8 cellular contexts compared by ENCODE assay signal in the genomic region with DNA sequence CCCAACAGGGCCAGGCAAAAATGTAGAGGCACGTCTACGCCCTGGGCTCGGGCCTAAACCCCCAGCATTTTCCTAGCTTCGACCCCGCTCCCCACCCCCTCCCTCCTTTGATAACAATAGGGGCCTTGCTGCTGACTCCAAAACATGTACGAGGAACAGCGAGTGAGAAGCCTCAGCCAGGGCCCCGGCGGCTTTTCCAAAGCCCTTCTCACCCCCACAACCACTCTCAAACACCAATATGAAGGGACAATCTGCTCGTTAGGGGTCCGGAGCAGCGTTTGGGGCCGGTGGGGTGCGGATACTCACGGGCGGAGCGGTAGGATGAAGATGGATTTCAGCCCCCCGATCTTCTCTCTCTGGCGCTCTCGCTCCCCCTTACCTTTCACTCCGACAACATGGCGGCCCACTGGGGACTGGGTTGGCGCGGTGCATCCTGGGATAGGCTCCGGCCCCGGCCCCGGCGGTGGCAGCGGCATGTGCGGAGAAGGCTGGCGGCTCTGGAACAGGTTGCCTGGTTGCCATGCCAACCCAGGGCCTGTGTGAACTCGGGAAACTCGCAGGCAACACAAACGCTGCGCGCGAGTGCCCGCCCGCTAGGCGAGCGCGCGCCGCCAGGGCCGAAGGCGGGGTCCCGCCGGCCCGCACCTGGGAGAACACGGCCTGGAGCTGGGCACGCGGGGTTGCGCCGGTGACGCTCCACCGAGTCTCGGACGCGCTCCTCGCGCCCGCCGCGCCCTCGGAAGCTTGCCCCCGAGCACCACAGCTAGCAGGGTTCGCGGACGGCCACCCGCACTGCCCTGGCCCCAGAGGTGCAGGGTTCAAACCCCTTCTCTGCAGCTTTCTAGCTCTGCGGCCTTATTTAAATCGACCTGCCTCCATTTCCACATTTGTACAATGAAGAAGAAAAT. TPM values are rescaled to one million over a fixed set of nuclear protein-coding genes. Genes with fewer than 3 reads are reported as not detected.
DNase-seq lines count a peak whose midpoint lies in the region; ATAC-seq and TF ChIP-seq lines count a peak whose summit lies in the region.

A gene with protein sequence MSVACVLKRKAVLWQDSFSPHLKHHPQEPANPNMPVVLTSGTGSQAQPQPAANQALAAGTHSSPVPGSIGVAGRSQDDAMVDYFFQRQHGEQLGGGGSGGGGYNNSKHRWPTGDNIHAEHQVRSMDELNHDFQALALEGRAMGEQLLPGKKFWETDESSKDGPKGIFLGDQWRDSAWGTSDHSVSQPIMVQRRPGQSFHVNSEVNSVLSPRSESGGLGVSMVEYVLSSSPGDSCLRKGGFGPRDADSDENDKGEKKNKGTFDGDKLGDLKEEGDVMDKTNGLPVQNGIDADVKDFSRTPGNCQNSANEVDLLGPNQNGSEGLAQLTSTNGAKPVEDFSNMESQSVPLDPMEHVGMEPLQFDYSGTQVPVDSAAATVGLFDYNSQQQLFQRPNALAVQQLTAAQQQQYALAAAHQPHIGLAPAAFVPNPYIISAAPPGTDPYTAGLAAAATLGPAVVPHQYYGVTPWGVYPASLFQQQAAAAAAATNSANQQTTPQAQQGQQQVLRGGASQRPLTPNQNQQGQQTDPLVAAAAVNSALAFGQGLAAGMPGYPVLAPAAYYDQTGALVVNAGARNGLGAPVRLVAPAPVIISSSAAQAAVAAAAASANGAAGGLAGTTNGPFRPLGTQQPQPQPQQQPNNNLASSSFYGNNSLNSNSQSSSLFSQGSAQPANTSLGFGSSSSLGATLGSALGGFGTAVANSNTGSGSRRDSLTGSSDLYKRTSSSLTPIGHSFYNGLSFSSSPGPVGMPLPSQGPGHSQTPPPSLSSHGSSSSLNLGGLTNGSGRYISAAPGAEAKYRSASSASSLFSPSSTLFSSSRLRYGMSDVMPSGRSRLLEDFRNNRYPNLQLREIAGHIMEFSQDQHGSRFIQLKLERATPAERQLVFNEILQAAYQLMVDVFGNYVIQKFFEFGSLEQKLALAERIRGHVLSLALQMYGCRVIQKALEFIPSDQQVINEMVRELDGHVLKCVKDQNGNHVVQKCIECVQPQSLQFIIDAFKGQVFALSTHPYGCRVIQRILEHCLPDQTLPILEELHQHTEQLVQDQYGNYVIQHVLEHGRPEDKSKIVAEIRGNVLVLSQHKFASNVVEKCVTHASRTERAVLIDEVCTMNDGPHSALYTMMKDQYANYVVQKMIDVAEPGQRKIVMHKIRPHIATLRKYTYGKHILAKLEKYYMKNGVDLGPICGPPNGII (minus strand): TSS at position 408 of the 908 bp plus-strand sequence. CDS start 6,151 bp downstream, outside the sequence.

- H3K4me3 Mint-ChIP-seq in chondrocyte (ENCODE audit: unreplicated experiment): peak within 1 kb of the TSS; percentile 99

- TF ChIP-seq CTCF in chondrocyte (IDR thresholded peaks at IDR 0.05): no peak

- H3K36me3 Mint-ChIP-seq in chondrocyte (ENCODE audit: low read depth): peaks cover 1% of the 10 kb centered on the region

- TF ChIP-seq POLR2A in GM19099 (IDR thresholded peaks at IDR 0.05; ENCODE audit: extremely low read depth, insufficient read length, low read depth): peak; percentile 90

- peak within 1 kb of the TSS; percentile 100 for H3K27ac Mint-ChIP-seq in chondrocyte (ENCODE audit: unreplicated experiment)

- DNase-seq in AML-193 (lab: John Stamatoyannopoulos, UW): peak; percentile 90 to 92
- DNase-seq in NCI-H510A (lab: John Stamatoyannopoulos, UW): peak; percentile 94
- DNase-seq in activated CD4-positive, alpha-beta T cell treated with anti-CD3 and anti-CD28 coated beads for 24 hours (ENCODE audit: low read depth in 2 of 2): peak; percentile 96 to 99
- DNase-seq in chondrocyte (ENCODE audit: low spot score): peak; percentile 99
- peak; percentile 97 for DNase-seq in kidney glomerular epithelial cell (lab: John Stamatoyannopoulos, UW)
- DNase-seq in stimulated activated CD4-positive, alpha-beta T cell treated with anti-CD3 and anti-CD28 coated beads, Interleukin-1b, Interleukin-23, amount 100 ng/mL, for 1 hour (ENCODE audit: low read depth in 2 of 2): peak; percentile 96 to 97

- no peaks in the 10 kb centered on the region for H3K27me3 Mint-ChIP-seq in chondrocyte (ENCODE audit: low read depth)

- peaks cover 22% of the 10 kb centered on the region for H3K4me1 Mint-ChIP-seq in chondrocyte (ENCODE audit: low read depth)

- ATAC-seq in HG03432 (IDR thresholded peaks at IDR 0.05; ENCODE audit: unreplicated experiment): peak; percentile 96

- no peaks in the 10 kb centered on the region for H3K9me3 Mint-ChIP-seq in chondrocyte (ENCODE audit: low read depth)

RNA-seq across cellular contexts. Expression of the gene that starts here (rescaled TPM):
- total RNA-seq in chondrocyte: 105 to 110 TPM (median 108 TPM) in 3 replicates

Comparison
In these comparisons a context has a peak if more than half of its experiments do, and no peak if none do; other contexts are left out.
1. Peak in every context shown above with its lines: DNase-seq and ATAC-seq.